ENCODE assay signal across 9 cellular contexts in genomic region chr3:149936812-149937230, GRCh38. TPM values are rescaled to one million over a fixed set of nuclear protein-coding genes. Genes with fewer than 3 reads are reported as not detected.
A peak's percentile ranks its signal among the peaks of the same experiment; 100 is the strongest.
DNase-seq lines count a peak whose midpoint lies in the region; ATAC-seq, FAIRE-seq and TF ChIP-seq lines count a peak whose summit lies in the region.
"Had no signal": no experiment of that assay in that cellular context is flagged by ENCODE, and none has a peak within 500 bp of the region (broad histone marks: within the 10 kb centered on the region; RNA-seq: fewer than 3 reads in every experiment).

No MANE protein-coding gene starts in this region.

- peak; percentile 83 for FAIRE-seq in GM19239 (lab: Jason Lieb, UNC)

- H3K27me3 ChIP-seq in right atrium auricular region (no peaks in the 10 kb centered on the region), spleen (replicated peaks in 1 of 7) (no peaks in the 10 kb centered on the region)

- peaks cover 12% of the 10 kb centered on the region for H3K4me1 Mint-ChIP-seq in activated naive CD8-positive, alpha-beta T cell treated with anti-CD3 and anti-CD28 coated beads, Interleukin-2, amount 50 U/mL, for 24 hours

- intact Hi-C loops in spleen (cut with DNase I; ENCODE audit: low total_unique reads): no loop called here

- peak; percentile 45 to 78 for TF ChIP-seq CTCF in right atrium auricular region (IDR thresholded peaks at IDR 0.05)
- TF ChIP-seq CTCF in spleen (IDR thresholded peaks at IDR 0.05 in 8 of 11, conservative IDR thresholded peaks at IDR 0.05 in 3 of 11): peak in 10 of 11 experiments; percentile 43 to 75 (median 62)

- H3K36me3 ChIP-seq in right atrium auricular region: peaks cover 3% of the 10 kb centered on the region
- peaks cover 0 to 50% (median 10%) of the 10 kb centered on the region in 6 donors for H3K36me3 ChIP-seq in spleen

- peaks cover 32% of the 10 kb centered on the region for H3K36me3 Mint-ChIP-seq in activated naive CD8-positive, alpha-beta T cell treated with anti-CD3 and anti-CD28 coated beads, Interleukin-2, amount 50 U/mL, for 24 hours (ENCODE audit: low read depth)

- no peak overlapping the region for H3K27ac Mint-ChIP-seq in activated naive CD8-positive, alpha-beta T cell treated with anti-CD3 and anti-CD28 coated beads, Interleukin-2, amount 50 U/mL, for 24 hours

- H3K27ac ChIP-seq in right atrium auricular region: no peak overlapping the region
- H3K27ac ChIP-seq in spleen: no peak overlapping the region
- H3K27ac ChIP-seq: SK-N-MC had no signal

- TF ChIP-seq POLR2A in spleen (IDR thresholded peaks at IDR 0.05): no peak

- H3K9me3 Mint-ChIP-seq in activated naive CD8-positive, alpha-beta T cell treated with anti-CD3 and anti-CD28 coated beads, Interleukin-2, amount 50 U/mL, for 24 hours: peaks cover 6% of the 10 kb centered on the region

- H3K27me3 Mint-ChIP-seq in activated naive CD8-positive, alpha-beta T cell treated with anti-CD3 and anti-CD28 coated beads, Interleukin-2, amount 50 U/mL, for 24 hours: no peaks in the 10 kb centered on the region

- H3K4me3 ChIP-seq in Jurkat, Clone E6-1 (ENCODE audit: low read length): no peak overlapping the region
- H3K4me3 ChIP-seq in right atrium auricular region: no peak overlapping the region
- H3K4me3 ChIP-seq in spleen: no peak overlapping the region
- H3K4me3 ChIP-seq: SK-N-MC had no signal

- no peaks in the 10 kb centered on the region for H3K9me3 ChIP-seq in right atrium auricular region
- H3K9me3 ChIP-seq in spleen: peaks cover 0 to 9% (median 6%) of the 10 kb centered on the region in 8 donors

- H3K4me3 Mint-ChIP-seq in activated naive CD8-positive, alpha-beta T cell treated with anti-CD3 and anti-CD28 coated beads, Interleukin-2, amount 50 U/mL, for 24 hours: no peak overlapping the region

- H3K4me1 ChIP-seq in right atrium auricular region: peaks cover 0 to 10% of the 10 kb centered on the region in 2 donors
- H3K4me1 ChIP-seq in spleen: peaks cover 0 to 26% (median 6%) of the 10 kb centered on the region in 6 donors

- ATAC-seq in activated naive CD8-positive, alpha-beta T cell treated with anti-CD3 and anti-CD28 coated beads, Interleukin-2, amount 50 U/mL, for 24 hours: no peak

- DNase-seq in CD1c-positive myeloid dendritic cell (ENCODE audit: extremely low spot score) (peak; percentile 28), GM19239 (ENCODE audit: insufficient read length, low spot score) (peak; percentile 8), RPMI8226 (peak; percentile 65), right atrium auricular region (ENCODE audit: low spot score) (no peak), spleen (no peak), NCI-H128 (lab: John Stamatoyannopoulos, UW; ENCODE audit: unreplicated experiment) (no peak)
- peak; percentile 23 for DNase-seq in Jurkat, Clone E6-1 (ENCODE audit: low read depth, low spot score)
- DNase-seq in activated naive CD8-positive, alpha-beta T cell treated with anti-CD3 and anti-CD28 coated beads, Interleukin-2, amount 50 U/mL, for 24 hours: peak; percentile 27

- WGBS in spleen, 5 donors: 55 to 68% (median 58%) methylated on average over 7 of the region's 7 CpGs

RNA-seq across cellular contexts. Expression of gene PFN2, which starts 33.9 kb away (rescaled TPM):
- polyA plus RNA-seq in Jurkat, Clone E6-1 (2012; ENCODE audit: insufficient read depth, insufficient read length): 79.2 TPM
- total RNA-seq in right atrium auricular region (10 to 100 TPM; 28.1 to 29.3 TPM), spleen (10 to 100 TPM; 11.8 to 21.9 (median 19.2) TPM)
- 10 to 100 TPM; 11.4 to 18.0 (median 17.6) TPM for polyA plus RNA-seq in spleen

Comparison
In these comparisons a context has a peak if more than half of its experiments do, and no peak if none do; other contexts are left out.
1. DNase-seq: peak in CD1c-positive myeloid dendritic cell (single experiment), GM19239 (single experiment), Jurkat, Clone E6-1 (single experiment), RPMI8226 (single experiment) and activated naive CD8-positive, alpha-beta T cell treated with anti-CD3 and anti-CD28 coated beads, Interleukin-2, amount 50 U/mL, for 24 hours (single experiment); none in right atrium auricular region (single experiment), spleen (single experiment) and NCI-H128 (single experiment).